Comparison of ENCODE assay signal across 8 cellular contexts in the genomic region with DNA sequence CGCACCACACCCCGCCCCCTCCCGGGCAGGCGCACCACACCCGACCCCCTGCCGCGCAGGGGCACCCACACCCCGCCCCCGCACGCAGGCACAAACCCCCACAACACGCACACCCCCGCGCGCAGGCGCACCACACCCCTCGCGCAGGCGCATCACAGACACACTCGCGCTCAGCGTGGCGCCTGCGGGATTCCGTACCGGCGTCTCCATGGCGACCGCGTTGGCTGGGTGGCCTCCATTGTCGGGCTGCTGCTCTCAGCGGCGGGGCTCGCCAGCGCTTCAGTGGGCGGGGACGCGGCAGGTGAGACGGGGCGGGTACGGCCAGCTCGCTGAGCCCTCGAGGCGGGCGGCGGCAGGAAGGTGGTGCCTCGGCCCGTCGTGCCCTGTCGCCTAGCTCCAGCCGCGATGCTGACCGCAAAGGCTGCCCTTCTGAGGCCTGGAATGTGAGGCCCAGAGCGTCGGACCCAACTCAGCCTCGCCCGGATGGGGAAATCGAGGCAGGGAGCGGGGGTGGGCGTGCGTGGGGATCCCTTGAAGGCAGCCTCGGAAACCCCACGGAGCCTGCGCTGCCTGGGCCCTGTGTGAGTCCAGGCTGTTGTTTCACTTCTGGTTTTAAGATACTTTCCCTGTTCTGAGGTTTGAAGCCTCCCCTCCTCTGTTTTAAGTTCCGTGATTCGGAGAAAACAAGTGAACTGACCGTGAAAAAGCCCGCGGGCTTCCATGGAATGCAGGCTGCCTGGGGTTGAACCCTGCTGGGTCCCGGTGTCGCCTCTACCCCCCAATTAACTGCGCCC. TPM values are rescaled to one million over a fixed set of nuclear protein-coding genes. Genes with fewer than 3 reads are reported as not detected.
DNase-seq lines count a peak whose midpoint lies in the region; ATAC-seq and TF ChIP-seq lines count a peak whose summit lies in the region.

A gene (plus strand): TSS at position 238 of the 794 bp plus-strand sequence. CDS start 1,332 bp downstream, outside the sequence.

- H3K27ac ChIP-seq in HUES48 (ENCODE audit: low read depth, low read length) (peak within 1 kb of the TSS; percentile 72), endodermal cell (ENCODE audit: low read depth, low read length) (peak within 1 kb of the TSS; percentile 76), mesodermal cell (ENCODE audit: low read depth, low read length, severe bottlenecking) (peak within 1 kb of the TSS; percentile 60)

- H3K9me3 ChIP-seq in HUES48 (ENCODE audit: control insufficient read depth, insufficient read depth, low read length): no peaks in the 10 kb centered on the region
- H3K9me3 ChIP-seq in endodermal cell (ENCODE audit: control insufficient read depth, low read length): no peaks in the 10 kb centered on the region
- H3K9me3 ChIP-seq in mesodermal cell (ENCODE audit: control insufficient read depth, low read length): no peaks in the 10 kb centered on the region

- peak within 1 kb of the TSS; percentile 52 for H3K9ac ChIP-seq in HUES48 (ENCODE audit: low read depth, low read length)
- peak within 1 kb of the TSS; percentile 71 for H3K9ac ChIP-seq in endodermal cell (ENCODE audit: extremely low read depth, low read length, poor library complexity, severe bottlenecking)

- peak; percentile 60 for ATAC-seq in GM21447 (IDR thresholded peaks at IDR 0.05; ENCODE audit: unreplicated experiment)

- intact Hi-C loops in Calu3 (cut with micrococcal nuclease; ENCODE audit: unreplicated experiment): no loop called here

- H3K36me3 ChIP-seq in HUES48 (ENCODE audit: control insufficient read depth, insufficient read depth, low read length) (no peaks in the 10 kb centered on the region), endodermal cell (ENCODE audit: control insufficient read depth, insufficient read depth, low read length) (peaks cover 10% of the 10 kb centered on the region), mesodermal cell (ENCODE audit: control insufficient read depth, insufficient read depth, low read length) (peaks cover 20% of the 10 kb centered on the region)

- CTCF ChIA-PET in Calu3 (lab: Charles Lee): interaction anchor here (0.6 kb wide), 1 partner anchor 112 kb away, joined by 4 read pairs; no protein-coding TSS in a partner anchor

- H3K4me3 Mint-ChIP-seq in Calu3 (ENCODE audit: low read depth, unreplicated experiment): peak within 1 kb of the TSS; percentile 79
- H3K4me3 Mint-ChIP-seq in endodermal cell: peak within 1 kb of the TSS; percentile 91

- no peaks in the 10 kb centered on the region for H3K9me3 Mint-ChIP-seq in Calu3 (ENCODE audit: low read depth, unreplicated experiment)
- peaks cover 3% of the 10 kb centered on the region for H3K9me3 Mint-ChIP-seq in endodermal cell

- no peaks in the 10 kb centered on the region; the same call in 1 of the 2 replicates for H3K27me3 ChIP-seq in HUES48 (ENCODE audit: control insufficient read depth, insufficient read depth, low read length)
- H3K27me3 ChIP-seq in endodermal cell (ENCODE audit: control insufficient read depth, insufficient read depth, low read length, poor library complexity, severe bottlenecking): no peaks in the 10 kb centered on the region

- H3K4me1 Mint-ChIP-seq in Calu3 (ENCODE audit: low read depth, unreplicated experiment) (peaks cover 22% of the 10 kb centered on the region), endodermal cell (peaks cover 22% of the 10 kb centered on the region)

- H3K27me3 Mint-ChIP-seq in Calu3 (ENCODE audit: unreplicated experiment) (no peaks in the 10 kb centered on the region), endodermal cell (ENCODE audit: insufficient read depth) (no peaks in the 10 kb centered on the region)

- 10 to 11% methylated on average over 44 to 60 of the region's 71 CpGs for WGBS in endodermal cell (ENCODE audit: insufficient coverage in 1 of 2, insufficient read length in 1 of 2), 2 experiments
- WGBS in mesodermal cell (ENCODE audit: insufficient coverage in 2 of 2), 2 experiments: 11 to 13% methylated on average over 33 to 47 of the region's 71 CpGs

- H3K4me3 ChIP-seq in HUES48 (ENCODE audit: low read depth, low read length): peak within 1 kb of the TSS; percentile 73
- H3K4me3 ChIP-seq in endodermal cell (ENCODE audit: low read length): peak within 1 kb of the TSS; percentile 94
- H3K4me3 ChIP-seq in mesodermal cell (ENCODE audit: extremely low read depth, insufficient read depth, low read length, poor library complexity, severe bottlenecking): peak within 1 kb of the TSS; percentile 94

- TF ChIP-seq CTCF in Calu3 (IDR thresholded peaks at IDR 0.05; ENCODE audit: unreplicated experiment) (no peak), endodermal cell (conservative IDR thresholded peaks at IDR 0.05) (no peak)

- BruUV-seq in Calu3 (replicated peaks; lab: Mats Ljungman, UMichigan): no TSS peak

- H3K27ac Mint-ChIP-seq in Calu3 (ENCODE audit: unreplicated experiment) (peak within 1 kb of the TSS; percentile 90), endodermal cell (peak within 1 kb of the TSS; percentile 88)

- H3K4me1 ChIP-seq in HUES48 (ENCODE audit: control insufficient read depth, insufficient read depth, low read length) (peaks cover 18% of the 10 kb centered on the region), endodermal cell (ENCODE audit: control insufficient read depth, insufficient read depth, low read length) (no peaks in the 10 kb centered on the region), mesodermal cell (ENCODE audit: control insufficient read depth, insufficient read depth, low read length, poor library complexity, severe bottlenecking) (peaks cover 18% of the 10 kb centered on the region)

- H3K36me3 Mint-ChIP-seq in Calu3 (ENCODE audit: insufficient read depth, unreplicated experiment) (peaks cover 40% of the 10 kb centered on the region), endodermal cell (ENCODE audit: low read depth) (peaks cover 23% of the 10 kb centered on the region)

- DNase-seq in Calu3 (peak; percentile 97), NOMO-1 treated with dmso at 0.1 percent for 144 hours (lab: John Stamatoyannopoulos, UW; ENCODE audit: unreplicated experiment) (peak; percentile 99), endodermal cell (peak; percentile 99)
- DNase-seq in activated CD8-positive, alpha-beta memory T cell treated with anti-CD3 and anti-CD28 coated beads, Interleukin-2, amount 50 U/mL, for 24 hours (ENCODE audit: extremely low read depth): peak; percentile 95
- DNase-seq in stimulated activated CD8-positive, alpha-beta memory T cell treated with anti-CD3 and anti-CD28 coated beads, Interleukin-15, amount 100 ng/mL, for 1 hour (ENCODE audit: low read depth): peak; percentile 99

RNA-seq across cellular contexts. Expression of the gene that starts here (rescaled TPM):
- total RNA-seq in Calu3 (2022) (4.6 and 5.0 TPM in 2 replicates), endodermal cell (10 to 100 TPM; 10.3 to 14.6 TPM)
- 12.8 TPM for polyA plus RNA-seq in endodermal cell (2013, experiment 1 of 2)
- polyA plus RNA-seq in endodermal cell (2013, experiment 2 of 2): 12.3 TPM
- polyA plus RNA-seq in mesodermal cell (2013, experiment 1 of 2): 13.2 TPM
- polyA plus RNA-seq in mesodermal cell (2013, experiment 2 of 2): 10.7 TPM

Comparison
In these comparisons a context has a peak if more than half of its experiments do, and no peak if none do; other contexts are left out.
1. Peak in every context shown above with its lines: DNase-seq, ATAC-seq, H3K4me3 ChIP-seq and H3K27ac ChIP-seq.